In genomic region chr20:53611449-53611894, GRCh38 we compare ENCODE assay signal across 9 cellular contexts. TPM values are rescaled to one million over a fixed set of nuclear protein-coding genes. Genes with fewer than 3 reads are reported as not detected.
DNase-seq lines count a peak whose midpoint lies in the region; ATAC-seq and TF ChIP-seq lines count a peak whose summit lies in the region.
"Had no signal": no experiment of that assay in that cellular context is flagged by ENCODE, and none has a peak within 500 bp of the region (broad histone marks: within the 10 kb centered on the region; RNA-seq: fewer than 3 reads in every experiment).

No MANE protein-coding gene starts in this region.

- peak; percentile 59 for ATAC-seq in GM18511 (IDR thresholded peaks at IDR 0.05; ENCODE audit: unreplicated experiment)
- ATAC-seq: left colon had no signal

- H3K36me3 ChIP-seq in MG63 (0 out of 2 replicates have a peak, but pooled peaks cover 2% of the 10 kb centered on the region), breast epithelium (no peaks in the 10 kb centered on the region)

- H3K27ac Mint-ChIP-seq in mesothelial cell of epicardium: peak overlapping the region; percentile 92

- peaks cover 0 to 3% of the 10 kb centered on the region in 2 donors for H3K4me1 ChIP-seq in breast epithelium

- peak; percentile 89 for DNase-seq in ACHN
- peak; percentile 81 for DNase-seq in MG63
- no peak for DNase-seq in breast epithelium (ENCODE audit: low spot score in 2 of 2)
- DNase-seq in mesothelial cell of epicardium (ENCODE audit: low spot score in 2 of 2, unreplicated experiment in 2 of 2): peak in 1 of 2 experiments; percentile 36
- DNase-seq in GOT3 (lab: John Stamatoyannopoulos, UW): no peak
- DNase-seq in NCI-H345 (lab: John Stamatoyannopoulos, UW): no peak
- no peak for DNase-seq in stimulated activated CD4-positive, alpha-beta T cell treated with anti-CD3 and anti-CD28 coated beads, Interleukin-2, amount 100 ng/mL, for 24 hours

- H3K4me3 Mint-ChIP-seq in mesothelial cell of epicardium: no peak overlapping the region

- H3K4me3 ChIP-seq in MG63: no peak overlapping the region
- no peak overlapping the region for H3K4me3 ChIP-seq in breast epithelium

- intact Hi-C loops in breast epithelium (cut with DNase I; ENCODE audit: low total_unique reads): no loop called here

- H3K27ac ChIP-seq in breast epithelium: peak overlapping the region; percentile 11 to 19

- H3K27me3 ChIP-seq in MG63: no peaks in the 10 kb centered on the region
- H3K27me3 ChIP-seq in breast epithelium: no peaks in the 10 kb centered on the region

- TF ChIP-seq POLR2A in breast epithelium (IDR thresholded peaks at IDR 0.05): no peak

- no peaks in the 10 kb centered on the region for H3K36me3 Mint-ChIP-seq in mesothelial cell of epicardium

- no peaks in the 10 kb centered on the region for H3K9me3 Mint-ChIP-seq in mesothelial cell of epicardium

- TF ChIP-seq CTCF in breast epithelium (IDR thresholded peaks at IDR 0.05) (no peak), mesothelial cell of epicardium (IDR thresholded peaks at IDR 0.05; ENCODE audit: unreplicated experiment) (no peak)

- H3K4me1 Mint-ChIP-seq in mesothelial cell of epicardium: peaks cover 30% of the 10 kb centered on the region

- H3K9me3 ChIP-seq in MG63 (no peaks in the 10 kb centered on the region), breast epithelium (no peaks in the 10 kb centered on the region)

- in situ Hi-C loops in ACHN (cut with HindIII; ENCODE audit: low pct_ligation_motif_present, low pct_unique_long_range_greater_than_20kb, low sequenced_read_pairs): no loop called here

- no peaks in the 10 kb centered on the region for H3K27me3 Mint-ChIP-seq in mesothelial cell of epicardium (ENCODE audit: low read depth)

RNA-seq across cellular contexts. Expression of gene ZNF217, which starts 17.8 kb away (rescaled TPM):
- total RNA-seq in MG63 (2014; rRNA removed; shearing (Covaris generic); ENCODE audit: low replicate concordance): 15.7 and 22.6 TPM in 2 replicates
- 10 to 100 TPM; 22.4 to 54.7 (median 48.3) TPM for total RNA-seq in breast epithelium
- total RNA-seq in mesothelial cell of epicardium: 38.1 to 39.5 TPM (median 38.8 TPM) in 3 replicates

Comparison
In these comparisons a context has a peak if more than half of its experiments do, and no peak if none do; other contexts are left out.
1. DNase-seq: peak in ACHN (single experiment) and MG63 (single experiment); none in breast epithelium (0 of 2), GOT3 (single experiment), NCI-H345 (single experiment) and stimulated activated CD4-positive, alpha-beta T cell treated with anti-CD3 and anti-CD28 coated beads, Interleukin-2, amount 100 ng/mL, for 24 hours (0 of 2).